ENCODE assay signal across 8 cellular contexts in the genomic region with DNA sequence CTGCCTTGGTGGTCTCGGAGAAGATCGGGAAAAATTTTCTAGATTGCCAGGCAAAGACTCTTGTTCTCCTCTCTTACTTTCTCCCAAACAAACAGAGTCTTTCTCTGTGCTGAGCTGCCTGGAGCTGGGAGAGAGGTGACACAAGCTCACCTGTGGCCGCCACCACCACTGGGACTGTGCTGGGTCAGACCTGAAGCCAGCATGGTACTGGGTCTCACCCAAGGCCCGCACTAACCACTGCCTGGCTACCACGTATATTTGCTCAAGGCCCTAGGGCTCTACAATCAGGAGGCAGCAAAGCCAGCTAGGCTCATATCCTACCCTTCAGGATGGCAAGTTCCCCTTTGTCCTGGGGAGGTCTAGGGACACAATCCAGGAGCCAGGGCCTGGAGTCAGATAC.
"Had no signal": no experiment of that assay in that cellular context is flagged by ENCODE, and none has a peak within 500 bp of the region (broad histone marks: within the 10 kb centered on the region; RNA-seq: fewer than 3 reads in every experiment).

No MANE protein-coding gene starts in this region.

- DNase-seq: GDM1, GF-D8 had no signal

- H3K4me3 ChIP-seq: GM12878 had no signal

- ATAC-seq: GM12878 had no signal

- FAIRE-seq: G401.6, GM12878, GM12891, GM12892, GM18507, GM19239 had no signal
